ENCODE assay signal across 9 cellular contexts in genomic region chr7:130277763-130278643, GRCh38. TPM values are rescaled to one million over a fixed set of nuclear protein-coding genes. Genes with fewer than 3 reads are reported as not detected.
DNase-seq lines count a peak whose midpoint lies in the region; ATAC-seq and TF ChIP-seq lines count a peak whose summit lies in the region.
"Had no signal": no experiment of that assay in that cellular context is flagged by ENCODE, and none has a peak within 500 bp of the region (broad histone marks: within the 10 kb centered on the region; RNA-seq: fewer than 3 reads in every experiment).

No MANE protein-coding gene starts in this region.

- no peaks in the 10 kb centered on the region for H3K27me3 ChIP-seq in breast epithelium
- H3K27me3 ChIP-seq in layer of hippocampus (ENCODE audit: control insufficient read depth, insufficient read depth, low read length): no peaks in the 10 kb centered on the region
- H3K27me3 ChIP-seq in uterus: no peaks in the 10 kb centered on the region

- intact Hi-C loops in breast epithelium (cut with DNase I; ENCODE audit: low total_unique reads): no loop called here
- intact Hi-C loops in uterus (cut with DNase I; ENCODE audit: low total_unique reads): loop anchor here (10.0 kb wide), 1 partner anchor 207 kb away; no protein-coding TSS in a partner anchor

- H3K36me3 ChIP-seq in breast epithelium (no peaks in the 10 kb centered on the region), uterus (no peaks in the 10 kb centered on the region)
- H3K36me3 ChIP-seq: neutrophil had no signal

- no peaks in the 10 kb centered on the region for H3K9me3 ChIP-seq in breast epithelium
- H3K9me3 ChIP-seq in uterus: no peaks in the 10 kb centered on the region
- H3K9me3 ChIP-seq: neutrophil had no signal

- DNase-seq in ELF-1 (ENCODE audit: low read depth, low spot score) (peak; percentile 74), NCI-H2227 (lab: John Stamatoyannopoulos, UW; ENCODE audit: unreplicated experiment) (peak; percentile 71), breast epithelium (ENCODE audit: low spot score in 2 of 2) (no peak), uterus (peak; percentile 60 to 63), NOMO-1 treated with dmso at 0.1 percent for 144 hours (lab: John Stamatoyannopoulos, UW; ENCODE audit: unreplicated experiment) (no peak)

- ATAC-seq in HG02981 (IDR thresholded peaks at IDR 0.05; ENCODE audit: unreplicated experiment): no peak
- no peak for ATAC-seq in HG03045 (IDR thresholded peaks at IDR 0.05; ENCODE audit: unreplicated experiment)

- peak overlapping the region in 1 of 2 donors; percentile 15 for H3K27ac ChIP-seq in breast epithelium
- peak overlapping the region; percentile 36 for H3K27ac ChIP-seq in layer of hippocampus (ENCODE audit: low read depth, low read length)
- peak overlapping the region in 1 of 2 donors; percentile 74 for H3K27ac ChIP-seq in uterus
- H3K27ac ChIP-seq: neutrophil had no signal

- TF ChIP-seq CTCF in breast epithelium (IDR thresholded peaks at IDR 0.05): peak in 2 of 3 donors; percentile 57 to 60
- peak; percentile 65 to 71 (median 68) for TF ChIP-seq CTCF in uterus (IDR thresholded peaks at IDR 0.05)

- TF ChIP-seq POLR2A in breast epithelium (IDR thresholded peaks at IDR 0.05) (no peak), uterus (IDR thresholded peaks at IDR 0.05) (no peak)

- H3K4me1 ChIP-seq in breast epithelium: no peaks in the 10 kb centered on the region
- H3K4me1 ChIP-seq in uterus: no peaks in the 10 kb centered on the region

- H3K4me3 ChIP-seq in breast epithelium (no peak overlapping the region), uterus (no peak overlapping the region)

RNA-seq across cellular contexts. Expression of gene CPA2, which starts 11.3 kb away (rescaled TPM):
- not detected for total RNA-seq in breast epithelium
- total RNA-seq in uterus: 1 to 10 TPM in 1 of 4 donors, not detected in 3; 1.2 TPM

RNA-seq across cellular contexts. Expression of gene CPA4, which starts 15.0 kb away (rescaled TPM):
- total RNA-seq in breast epithelium (1 to 10 TPM in 1 of 3 donors, under 1 TPM in 1, not detected in 1; 0.98 to 2.0 TPM), uterus (1 to 10 TPM in 1 of 4 donors, not detected in 3; 1.3 TPM)

Comparison
In these comparisons a context has a peak if more than half of its experiments do, and no peak if none do; other contexts are left out.
1. DNase-seq: peak in ELF-1 (single experiment), NCI-H2227 (single experiment) and uterus (2 of 2); none in breast epithelium (0 of 2) and NOMO-1 treated with dmso at 0.1 percent for 144 hours (single experiment).